4 cellular contexts compared by ENCODE assay signal in the genomic region with DNA sequence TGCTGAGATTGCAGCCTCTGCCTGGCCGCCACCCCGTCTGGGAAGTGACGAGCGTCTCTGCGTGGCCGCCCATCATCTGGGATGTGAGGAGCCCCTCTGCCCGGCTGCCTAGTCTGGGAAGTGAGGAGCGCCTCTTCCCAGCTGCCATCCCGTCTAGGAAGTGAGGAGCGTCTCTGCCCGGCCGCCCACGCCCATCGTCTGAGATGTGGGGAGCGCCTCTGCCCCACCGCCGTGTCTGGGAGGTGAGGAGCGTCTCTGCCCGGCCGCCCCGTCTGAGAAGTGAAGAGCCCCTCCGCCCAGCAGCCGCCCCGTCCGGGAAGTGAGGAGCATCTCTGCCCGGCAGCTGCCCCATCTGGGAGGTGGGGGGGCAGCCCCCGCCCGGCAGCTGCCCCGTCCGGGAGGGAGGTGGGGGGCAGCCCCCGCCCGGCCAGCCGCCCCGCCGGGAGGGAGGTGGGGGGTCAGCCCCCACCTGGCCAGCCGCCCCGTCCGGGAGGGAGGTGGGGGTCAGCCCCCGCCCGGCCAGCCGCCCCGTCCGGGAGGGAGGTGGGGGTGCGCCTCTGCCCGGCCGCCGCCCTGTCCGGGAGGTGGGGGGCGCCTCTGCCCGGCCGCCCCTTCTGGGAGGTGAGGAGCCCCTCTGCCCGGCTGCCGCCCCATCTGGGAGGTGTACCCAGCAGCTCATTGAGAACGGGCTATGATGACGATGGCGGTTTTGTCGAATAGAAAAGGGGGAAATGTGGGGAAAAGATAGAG. TPM values are rescaled to one million over a fixed set of nuclear protein-coding genes. Genes with fewer than 3 reads are reported as not detected.
"Had no signal": no experiment of that assay in that cellular context is flagged by ENCODE, and none has a peak within 500 bp of the region (broad histone marks: within the 10 kb centered on the region; RNA-seq: fewer than 3 reads in every experiment).

No MANE protein-coding gene starts in this region.

RNA-seq across cellular contexts. Expression of a gene that starts 25.6 kb away (rescaled TPM):
- total RNA-seq: OCI-LY7, PC-9, Peyer's patch, SK-MEL-5 had no signal
